ENCODE assay signal across 10 cellular contexts in genomic region chr7:53350241-53350640, GRCh38.
DNase-seq lines count a peak whose midpoint lies in the region; ATAC-seq, FAIRE-seq and TF ChIP-seq lines count a peak whose summit lies in the region.
"Had no signal": no experiment of that assay in that cellular context is flagged by ENCODE, and none has a peak within 500 bp of the region (broad histone marks: within the 10 kb centered on the region; RNA-seq: fewer than 3 reads in every experiment).

No MANE protein-coding gene starts in this region.

- no peak overlapping the region for H3K27ac Mint-ChIP-seq in Calu3 (ENCODE audit: unreplicated experiment)

- no peak overlapping the region for H3K27ac ChIP-seq in small intestine (ENCODE audit: low read depth in 1 of 2, low read length in 1 of 2)
- H3K27ac ChIP-seq: stomach had no signal

- no peaks in the 10 kb centered on the region for H3K36me3 Mint-ChIP-seq in Calu3 (ENCODE audit: insufficient read depth, unreplicated experiment)

- no peak overlapping the region for H3K4me3 Mint-ChIP-seq in Calu3 (ENCODE audit: low read depth, unreplicated experiment)

- intact Hi-C loops in Calu3 (cut with micrococcal nuclease; ENCODE audit: unreplicated experiment), result no loop called here

- no peaks in the 10 kb centered on the region for H3K9me3 ChIP-seq in small intestine (ENCODE audit: control insufficient read depth, low read depth)

- H3K27me3 ChIP-seq in small intestine (ENCODE audit: control insufficient read depth in 2 of 2, insufficient read depth in 2 of 2, low read length in 2 of 2), result no peaks in the 10 kb centered on the region
- H3K27me3 ChIP-seq: stomach had no signal

- no peaks in the 10 kb centered on the region for H3K4me1 ChIP-seq in small intestine (ENCODE audit: control insufficient read depth in 2 of 2, insufficient read depth in 1 of 2, low read depth in 1 of 2, low read length in 1 of 2)
- H3K4me1 ChIP-seq: stomach had no signal

- no peaks in the 10 kb centered on the region for H3K27me3 Mint-ChIP-seq in Calu3 (ENCODE audit: unreplicated experiment)

- no peak overlapping the region for H3K4me3 ChIP-seq in small intestine (ENCODE audit: low read depth in 1 of 2, low read length in 2 of 2)
- H3K4me3 ChIP-seq: stomach had no signal

- BruUV-seq in Calu3 (replicated peaks; lab: Mats Ljungman, UMichigan), result no TSS peak

- H3K36me3 ChIP-seq in small intestine (ENCODE audit: control insufficient read depth in 2 of 2, insufficient read depth in 2 of 2, low read length in 2 of 2), result no peaks in the 10 kb centered on the region
- H3K36me3 ChIP-seq: stomach had no signal

- H3K4me1 Mint-ChIP-seq in Calu3 (ENCODE audit: low read depth, unreplicated experiment), result no peaks in the 10 kb centered on the region

- peak; percentile 20 for TF ChIP-seq CTCF in Calu3 (IDR thresholded peaks at IDR 0.05; ENCODE audit: unreplicated experiment)

- no peak for ATAC-seq in GM19328 (IDR thresholded peaks at IDR 0.05; ENCODE audit: unreplicated experiment)
- ATAC-seq in GM21390 (IDR thresholded peaks at IDR 0.05; ENCODE audit: unreplicated experiment), result no peak

- WGBS in small intestine, 3 donors, result 16 to 26% (median 22%) methylated on average over 2 of the region's 2 CpGs

- DNase-seq in Calu3 (peak; percentile 5), HEK293T (ENCODE audit: extremely low spot score) (peak; percentile 14), SHP77 treated with DMSO at 0.1 percent for 48 hours (lab: John Stamatoyannopoulos, UW) (peak; percentile 17), iPS-NIHi7 (ENCODE audit: extremely low spot score) (peak; percentile 73), small intestine (no peak), CD1c-positive myeloid dendritic cell (ENCODE audit: extremely low spot score) (no peak)
- DNase-seq: stomach had no signal

- CTCF ChIA-PET in Calu3 (lab: Charles Lee) (interaction anchor here (0.6 kb wide), 1 partner anchor 1340 kb away, joined by 6 read pairs; no protein-coding TSS in a partner anchor), HEK293T (lab: Yijun Ruan, JAX) (no interaction called here)

- POLR2A ChIA-PET in HEK293T (lab: Yijun Ruan, JAX), result no interaction called here

- H3K9me3 Mint-ChIP-seq in Calu3 (ENCODE audit: low read depth, unreplicated experiment), result peaks cover 7% of the 10 kb centered on the region

- FAIRE-seq in small intestine (lab: Jason Lieb, UNC), result no peak
- FAIRE-seq: GM18507 had no signal

TF ChIP-seq in HEK293T, 16 proteins besides CTCF, POLR2A, EP300 and RAD21:
- TF ChIP-seq LEF1 (IDR thresholded peaks at IDR 0.05; ENCODE audit: borderline replicate concordance) (no peak), L3MBTL2 (conservative IDR thresholded peaks at IDR 0.05) (no peak), SP1 (IDR thresholded peaks at IDR 0.05) (no peak), BHLHE40 (IDR thresholded peaks at IDR 0.05; ENCODE audit: borderline replicate concordance) (no peak), FOXA1 (IDR thresholded peaks at IDR 0.05) (no peak), ELF4 (IDR thresholded peaks at IDR 0.05) (no peak), TARDBP (IDR thresholded peaks at IDR 0.05) (no peak), HDGF (IDR thresholded peaks at IDR 0.05; ENCODE audit: borderline replicate concordance) (no peak), PKNOX1 (IDR thresholded peaks at IDR 0.05) (no peak), SUZ12 (IDR thresholded peaks at IDR 0.05) (no peak), ARNT (IDR thresholded peaks at IDR 0.05) (no peak), NFRKB (IDR thresholded peaks at IDR 0.05) (no peak), CTBP1 (IDR thresholded peaks at IDR 0.05; ENCODE audit: borderline replicate concordance) (no peak)

Comparison
In these comparisons a context has a peak if more than half of its experiments do, and no peak if none do; other contexts are left out.
1. DNase-seq: peak in Calu3 (single experiment), HEK293T (single experiment), SHP77 treated with DMSO at 0.1 percent for 48 hours (single experiment) and iPS-NIHi7 (single experiment); none in small intestine (single experiment) and CD1c-positive myeloid dendritic cell (single experiment).